1 cellular context compared by ENCODE assay signal in genomic region chr17:29590261-29590978, GRCh38.
TF ChIP-seq lines count a peak whose summit lies in the region.

No MANE protein-coding gene starts in this region.

TF ChIP-seq in HepG2, 621 proteins besides CTCF, POLR2A, EP300 and RAD21 (continued from another document and continues in another):
- TF ChIP-seq ZNF878 (CRISPR knock-in tag; IDR thresholded peaks at IDR 0.05) (no peak), DZIP1 (CRISPR knock-in tag; IDR thresholded peaks at IDR 0.05) (0 out of 2 replicates have a peak, but pooled peaks have one; percentile 65), PAX8 (CRISPR knock-in tag; IDR thresholded peaks at IDR 0.05; ENCODE audit: borderline replicate concordance) (no peak; the same call in 1 of the 2 replicates), ZNF563 (CRISPR knock-in tag; IDR thresholded peaks at IDR 0.05) (0 out of 2 replicates have a peak, but pooled peaks have one; percentile 7), ZNF792 (CRISPR knock-in tag; IDR thresholded peaks at IDR 0.05) (no peak), MTF2 (CRISPR knock-in tag; IDR thresholded peaks at IDR 0.05; ENCODE audit: borderline replicate concordance) (no peak), ZNF318 (CRISPR knock-in tag; IDR thresholded peaks at IDR 0.05) (no peak), ZNF749 (CRISPR knock-in tag; IDR thresholded peaks at IDR 0.05; ENCODE audit: borderline replicate concordance) (0 out of 2 replicates have a peak, but pooled peaks have one; percentile 25), NFIC (IDR thresholded peaks at IDR 0.05; ENCODE audit: low read length) (no peak), TRAFD1 (CRISPR knock-in tag; IDR thresholded peaks at IDR 0.05; ENCODE audit: borderline replicate concordance) (no peak), ZNF280D (CRISPR knock-in tag; IDR thresholded peaks at IDR 0.05) (peak; percentile 17; the same call in 1 of the 2 replicates), ELF4 (CRISPR knock-in tag; IDR thresholded peaks at IDR 0.05; ENCODE audit: borderline replicate concordance) (no peak), MED8 (CRISPR knock-in tag; IDR thresholded peaks at IDR 0.05; ENCODE audit: insufficient replicate concordance) (no peak), ZNF839 (CRISPR knock-in tag; IDR thresholded peaks at IDR 0.05; ENCODE audit: borderline replicate concordance) (no peak), CBX5 (CRISPR knock-in tag; IDR thresholded peaks at IDR 0.05; ENCODE audit: borderline replicate concordance) (no peak), ZNF383 (CRISPR knock-in tag; IDR thresholded peaks at IDR 0.05; ENCODE audit: borderline replicate concordance) (no peak), ZNF407 (CRISPR knock-in tag; IDR thresholded peaks at IDR 0.05; ENCODE audit: not compliant biosample characterization) (peak; percentile 79), TP53 (CRISPR knock-in tag; conservative IDR thresholded peaks at IDR 0.05) (no peak), ZNF562 (CRISPR knock-in tag; IDR thresholded peaks at IDR 0.05; ENCODE audit: borderline replicate concordance) (no peak), NFE2L2 (IDR thresholded peaks at IDR 0.05; ENCODE audit: low read length) (no peak), IKZF4 (CRISPR knock-in tag; IDR thresholded peaks at IDR 0.05; ENCODE audit: borderline replicate concordance, low read depth, not compliant biosample characterization) (no peak), GFI1 (CRISPR knock-in tag; IDR thresholded peaks at IDR 0.05; ENCODE audit: borderline replicate concordance) (peak; percentile 76; the same call in 1 of the 2 replicates), ZNF124 (CRISPR knock-in tag; IDR thresholded peaks at IDR 0.05) (no peak), RCOR2 (CRISPR knock-in tag; IDR thresholded peaks at IDR 0.05) (no peak), KDM5A (IDR thresholded peaks at IDR 0.05; ENCODE audit: borderline replicate concordance, low read length) (no peak), ZNF496 (CRISPR knock-in tag; IDR thresholded peaks at IDR 0.05; ENCODE audit: insufficient replicate concordance) (no peak), KLF12 (CRISPR knock-in tag; IDR thresholded peaks at IDR 0.05; ENCODE audit: borderline replicate concordance) (0 out of 2 replicates have a peak, but pooled peaks have one; percentile 34), HMG20B (CRISPR knock-in tag; conservative IDR thresholded peaks at IDR 0.05) (no peak), SKI (IDR thresholded peaks at IDR 0.05; ENCODE audit: partially characterized antibody) (no peak), SOX5 (CRISPR knock-in tag; IDR thresholded peaks at IDR 0.05; ENCODE audit: borderline replicate concordance) (no peak), HIVEP1 (CRISPR knock-in tag; IDR thresholded peaks at IDR 0.05) (no peak), SMARCC2 (IDR thresholded peaks at IDR 0.05) (no peak), SATB2 (CRISPR knock-in tag; IDR thresholded peaks at IDR 0.05) (no peak), ZNF672 (CRISPR knock-in tag; IDR thresholded peaks at IDR 0.05) (0 out of 2 replicates have a peak, but pooled peaks have one; percentile 29), REXO4 (CRISPR knock-in tag; IDR thresholded peaks at IDR 0.05; ENCODE audit: borderline replicate concordance) (no peak), ZNF629 (CRISPR knock-in tag; conservative IDR thresholded peaks at IDR 0.05) (0 out of 2 replicates have a peak, but pooled peaks have one; percentile 18)
